Comparison of ENCODE assay signal across 15 cellular contexts in genomic region chr3:27281671-27282150, GRCh38.
"Had no signal": no experiment of that assay in that cellular context is flagged by ENCODE, and none has a peak within 500 bp of the region (broad histone marks: within the 10 kb centered on the region; RNA-seq: fewer than 3 reads in every experiment).

No MANE protein-coding gene starts in this region.

- H3K27me3 ChIP-seq: neutrophil, transverse colon had no signal

- H3K9me3 ChIP-seq: neutrophil, transverse colon had no signal

- H3K9me3 Mint-ChIP-seq: stimulated activated effector memory CD8-positive, alpha-beta T cell treated with anti-CD3 and anti-CD28 coated beads, Interleukin-12 subunit alpha, Interleukin-12 subunit beta, amount 100 ng/mL, for 72 hours had no signal

- H3K4me1 Mint-ChIP-seq: naive thymus-derived CD4-positive, alpha-beta T cell; stimulated activated effector memory CD8-positive, alpha-beta T cell treated with anti-CD3 and anti-CD28 coated beads, Interleukin-12 subunit alpha, Interleukin-12 subunit beta, amount 100 ng/mL, for 72 hours had no signal

- ATAC-seq: activated CD8-positive, alpha-beta T cell treated with anti-CD3 and anti-CD28 coated beads, Interleukin-2, amount 10 ng/mL, durations not matched to agents 7 days and 5 days; naive thymus-derived CD4-positive, alpha-beta T cell; stimulated activated effector memory CD8-positive, alpha-beta T cell treated with anti-CD3 and anti-CD28 coated beads, Interleukin-12 subunit alpha, Interleukin-12 subunit beta, amount 100 ng/mL, for 72 hours had no signal

- DNase-seq: activated CD8-positive, alpha-beta memory T cell treated with anti-CD3 and anti-CD28 coated beads, Interleukin-2, amount 50 U/mL, for 48 hours; activated CD8-positive, alpha-beta T cell treated with anti-CD3 and anti-CD28 coated beads, Interleukin-2, amount 10 ng/mL, durations not matched to agents 7 days and 5 days; activated naive CD4-positive, alpha-beta T cell; effector CD8-positive, alpha-beta T cell; foreskin melanocyte; head of caudate nucleus; naive thymus-derived CD4-positive, alpha-beta T cell; substantia nigra; T-helper 9 cell; transverse colon had no signal

- H3K36me3 Mint-ChIP-seq: stimulated activated effector memory CD8-positive, alpha-beta T cell treated with anti-CD3 and anti-CD28 coated beads, Interleukin-12 subunit alpha, Interleukin-12 subunit beta, amount 100 ng/mL, for 72 hours had no signal

- H3K27me3 Mint-ChIP-seq: naive thymus-derived CD4-positive, alpha-beta T cell had no signal

- H3K27ac Mint-ChIP-seq: activated CD8-positive, alpha-beta T cell treated with anti-CD3 and anti-CD28 coated beads, Interleukin-2, amount 10 ng/mL, durations not matched to agents 7 days and 5 days; naive thymus-derived CD4-positive, alpha-beta T cell; stimulated activated effector memory CD8-positive, alpha-beta T cell treated with anti-CD3 and anti-CD28 coated beads, Interleukin-12 subunit alpha, Interleukin-12 subunit beta, amount 100 ng/mL, for 72 hours had no signal

- FAIRE-seq: keratinocyte had no signal

- H3K4me3 ChIP-seq: coronary artery, lung, transverse colon had no signal

- H3K36me3 ChIP-seq: neutrophil, transverse colon had no signal

- H3K27ac ChIP-seq: coronary artery, neutrophil had no signal

- H3K4me3 Mint-ChIP-seq: activated CD8-positive, alpha-beta T cell treated with anti-CD3 and anti-CD28 coated beads, Interleukin-2, amount 10 ng/mL, durations not matched to agents 7 days and 5 days; naive thymus-derived CD4-positive, alpha-beta T cell; stimulated activated effector memory CD8-positive, alpha-beta T cell treated with anti-CD3 and anti-CD28 coated beads, Interleukin-12 subunit alpha, Interleukin-12 subunit beta, amount 100 ng/mL, for 72 hours had no signal
